Comparison of ENCODE assay signal across 2 cellular contexts in the genomic region with DNA sequence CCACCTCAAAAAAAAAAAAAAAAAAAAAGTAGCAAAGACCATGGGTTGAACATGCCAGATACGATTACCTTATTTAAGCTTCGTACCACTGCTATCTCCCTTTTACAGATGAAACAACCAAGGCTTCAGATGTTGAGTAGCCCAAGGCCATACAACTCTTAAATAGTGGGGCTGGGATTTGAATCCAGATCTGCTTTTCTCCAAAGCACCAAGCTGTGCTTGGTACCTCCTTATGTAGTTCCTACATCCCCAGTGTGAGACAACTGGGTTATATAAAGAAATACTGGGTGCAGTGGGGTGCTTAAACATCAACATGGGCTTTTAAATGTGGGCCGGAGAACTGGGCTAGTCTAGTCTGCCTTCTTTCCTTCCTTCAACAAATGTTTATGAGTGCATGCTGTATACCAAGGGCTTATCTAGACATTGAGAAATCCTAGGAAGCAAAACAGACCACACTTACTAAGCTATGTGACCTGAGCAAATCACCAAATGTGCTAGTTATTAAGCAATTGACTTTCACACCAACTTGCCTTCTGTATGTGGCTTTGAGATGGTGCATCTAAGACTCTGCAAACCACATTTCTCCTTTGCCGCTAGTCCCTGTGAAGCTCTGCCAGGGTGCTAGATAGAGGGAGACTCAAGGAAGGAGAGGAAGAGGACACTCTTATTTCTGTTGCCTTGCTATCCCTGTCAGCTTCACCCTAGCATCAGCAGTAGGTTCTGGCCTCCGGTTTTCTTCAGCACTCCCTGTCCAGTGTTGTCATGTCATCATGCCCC.
TF ChIP-seq lines count a peak whose summit lies in the region.

No MANE protein-coding gene starts in this region.

TF ChIP-seq in A549, 52 proteins besides CTCF, POLR2A, EP300 and RAD21 (continued from another document):
- TF ChIP-seq, protein P1, sequence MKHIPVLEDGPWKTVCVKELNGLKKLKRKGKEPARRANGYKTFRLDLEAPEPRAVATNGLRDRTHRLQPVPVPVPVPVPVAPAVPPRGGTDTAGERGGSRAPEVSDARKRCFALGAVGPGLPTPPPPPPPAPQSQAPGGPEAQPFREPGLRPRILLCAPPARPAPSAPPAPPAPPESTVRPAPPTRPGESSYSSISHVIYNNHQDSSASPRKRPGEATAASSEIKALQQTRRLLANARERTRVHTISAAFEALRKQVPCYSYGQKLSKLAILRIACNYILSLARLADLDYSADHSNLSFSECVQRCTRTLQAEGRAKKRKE (CRISPR knock-in tag; IDR thresholded peaks at IDR 0.05; ENCODE audit: low read depth) = no peak
- TF ChIP-seq HEYL (CRISPR knock-in tag; IDR thresholded peaks at IDR 0.05) (no peak), EHMT2 (IDR thresholded peaks at IDR 0.05; ENCODE audit: low read depth) (no peak), JUN (IDR thresholded peaks at IDR 0.05) (no peak), ZSCAN20 (CRISPR knock-in tag; IDR thresholded peaks at IDR 0.05) (no peak), CEBPB (IDR thresholded peaks at IDR 0.05) (no peak), TFCP2L1 (CRISPR knock-in tag; IDR thresholded peaks at IDR 0.05) (no peak)
- TF ChIP-seq, protein P2, sequence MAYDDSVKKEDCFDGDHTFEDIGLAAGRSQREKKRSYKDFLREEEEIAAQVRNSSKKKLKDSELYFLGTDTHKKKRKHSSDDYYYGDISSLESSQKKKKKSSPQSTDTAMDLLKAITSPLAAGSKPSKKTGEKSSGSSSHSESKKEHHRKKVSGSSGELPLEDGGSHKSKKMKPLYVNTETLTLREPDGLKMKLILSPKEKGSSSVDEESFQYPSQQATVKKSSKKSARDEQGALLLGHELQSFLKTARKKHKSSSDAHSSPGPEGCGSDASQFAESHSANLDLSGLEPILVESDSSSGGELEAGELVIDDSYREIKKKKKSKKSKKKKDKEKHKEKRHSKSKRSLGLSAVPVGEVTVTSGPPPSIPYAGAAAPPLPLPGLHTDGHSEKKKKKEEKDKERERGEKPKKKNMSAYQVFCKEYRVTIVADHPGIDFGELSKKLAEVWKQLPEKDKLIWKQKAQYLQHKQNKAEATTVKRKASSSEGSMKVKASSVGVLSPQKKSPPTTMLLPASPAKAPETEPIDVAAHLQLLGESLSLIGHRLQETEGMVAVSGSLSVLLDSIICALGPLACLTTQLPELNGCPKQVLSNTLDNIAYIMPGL (CRISPR knock-in tag; IDR thresholded peaks at IDR 0.05; ENCODE audit: borderline replicate concordance) = no peak
- TF ChIP-seq, protein P3, sequence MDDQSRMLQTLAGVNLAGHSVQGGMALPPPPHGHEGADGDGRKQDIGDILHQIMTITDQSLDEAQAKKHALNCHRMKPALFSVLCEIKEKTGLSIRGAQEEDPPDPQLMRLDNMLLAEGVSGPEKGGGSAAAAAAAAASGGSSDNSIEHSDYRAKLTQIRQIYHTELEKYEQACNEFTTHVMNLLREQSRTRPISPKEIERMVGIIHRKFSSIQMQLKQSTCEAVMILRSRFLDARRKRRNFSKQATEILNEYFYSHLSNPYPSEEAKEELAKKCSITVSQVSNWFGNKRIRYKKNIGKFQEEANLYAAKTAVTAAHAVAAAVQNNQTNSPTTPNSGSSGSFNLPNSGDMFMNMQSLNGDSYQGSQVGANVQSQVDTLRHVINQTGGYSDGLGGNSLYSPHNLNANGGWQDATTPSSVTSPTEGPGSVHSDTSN (IDR thresholded peaks at IDR 0.05) = no peak

TF ChIP-seq in IMR-90, 13 proteins besides CTCF, POLR2A, EP300 and RAD21 (continued from another document):
- no peak for TF ChIP-seq BHLHE40 (IDR thresholded peaks at IDR 0.05; ENCODE audit: low read depth, low read length)
- no peak for TF ChIP-seq RCOR1 (IDR thresholded peaks at IDR 0.05; ENCODE audit: insufficient replicate concordance, low read length)
- TF ChIP-seq, protein P4, sequence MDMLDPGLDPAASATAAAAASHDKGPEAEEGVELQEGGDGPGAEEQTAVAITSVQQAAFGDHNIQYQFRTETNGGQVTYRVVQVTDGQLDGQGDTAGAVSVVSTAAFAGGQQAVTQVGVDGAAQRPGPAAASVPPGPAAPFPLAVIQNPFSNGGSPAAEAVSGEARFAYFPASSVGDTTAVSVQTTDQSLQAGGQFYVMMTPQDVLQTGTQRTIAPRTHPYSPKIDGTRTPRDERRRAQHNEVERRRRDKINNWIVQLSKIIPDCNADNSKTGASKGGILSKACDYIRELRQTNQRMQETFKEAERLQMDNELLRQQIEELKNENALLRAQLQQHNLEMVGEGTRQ (IDR thresholded peaks at IDR 0.05; ENCODE audit: low read depth, low read length) = no peak
- TF ChIP-seq, protein P5, sequence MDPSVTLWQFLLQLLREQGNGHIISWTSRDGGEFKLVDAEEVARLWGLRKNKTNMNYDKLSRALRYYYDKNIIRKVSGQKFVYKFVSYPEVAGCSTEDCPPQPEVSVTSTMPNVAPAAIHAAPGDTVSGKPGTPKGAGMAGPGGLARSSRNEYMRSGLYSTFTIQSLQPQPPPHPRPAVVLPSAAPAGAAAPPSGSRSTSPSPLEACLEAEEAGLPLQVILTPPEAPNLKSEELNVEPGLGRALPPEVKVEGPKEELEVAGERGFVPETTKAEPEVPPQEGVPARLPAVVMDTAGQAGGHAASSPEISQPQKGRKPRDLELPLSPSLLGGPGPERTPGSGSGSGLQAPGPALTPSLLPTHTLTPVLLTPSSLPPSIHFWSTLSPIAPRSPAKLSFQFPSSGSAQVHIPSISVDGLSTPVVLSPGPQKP (IDR thresholded peaks at IDR 0.05; ENCODE audit: borderline replicate concordance, low read depth, low read length) = no peak
- TF ChIP-seq SMC3 (IDR thresholded peaks at IDR 0.05; ENCODE audit: low read depth, low read length) = no peak
- no peak for TF ChIP-seq MAFK (IDR thresholded peaks at IDR 0.05; ENCODE audit: low read depth, low read length)
- no peak for TF ChIP-seq FOS (IDR thresholded peaks at IDR 0.05; ENCODE audit: low read depth, low read length)
